Comparison of ENCODE assay signal across 20 cellular contexts in genomic region chr10:7303067-7303629, GRCh38.
"Had no signal": no experiment of that assay in that cellular context is flagged by ENCODE, and none has a peak within 500 bp of the region (broad histone marks: within the 10 kb centered on the region; RNA-seq: fewer than 3 reads in every experiment).

No MANE protein-coding gene starts in this region.

- H3K27ac ChIP-seq: ascending aorta, left ventricle myocardium inferior, right atrium auricular region, skin epidermis had no signal

- ATAC-seq: activated CD8-positive, alpha-beta T cell treated with anti-CD3 and anti-CD28 coated beads, Interleukin-2, amount 10 ng/mL, durations not matched to agents 7 days and 5 days; activated T-cell treated with anti-CD3 and anti-CD28 coated beads, Interleukin-2, amount 50 U/mL, for 72 hours; effector memory CD8-positive, alpha-beta T cell had no signal

- H3K4me3 Mint-ChIP-seq: activated B cell treated with CpG ODN at 0.5 μM for 24 hours; activated CD8-positive, alpha-beta T cell treated with anti-CD3 and anti-CD28 coated beads, Interleukin-2, amount 10 ng/mL, durations not matched to agents 7 days and 5 days; activated T-cell treated with anti-CD3 and anti-CD28 coated beads, Interleukin-2, amount 50 U/mL, for 72 hours; effector memory CD8-positive, alpha-beta T cell had no signal

- FAIRE-seq: bronchial epithelial cell, islet of Langerhans, TTC549 had no signal

- DNase-seq: activated B cell treated with CpG ODN at 0.5 μM for 24 hours; activated CD4-positive, alpha-beta T cell treated with anti-CD3 and anti-CD28 coated beads for 48 hours; activated CD8-positive, alpha-beta memory T cell treated with anti-CD3 and anti-CD28 coated beads, Interleukin-2, amount 50 U/mL, for 4 hours; activated CD8-positive, alpha-beta T cell treated with anti-CD3 and anti-CD28 coated beads, Interleukin-2, amount 10 ng/mL, durations not matched to agents 7 days and 5 days; activated gamma-delta T cell treated with Interleukin-2 at 50 U/mL for 16 hours; activated T-cell treated with anti-CD3 and anti-CD28 coated beads, Interleukin-2, amount 50 U/mL, for 72 hours; dermis blood vessel endothelial cell; effector memory CD8-positive, alpha-beta T cell; left ventricle myocardium inferior; stimulated activated CD4-positive, alpha-beta T cell treated with anti-CD3 and anti-CD28 coated beads, Interleukin-15, amount 100 ng/mL, for 24 hours; stimulated activated CD4-positive, alpha-beta T cell treated with anti-CD3 and anti-CD28 coated beads, Interleukin-4, amount 100 ng/mL, for 1 hour; stimulated activated naive CD4-positive, alpha-beta T cell; T-helper 2 cell had no signal

- H3K9me3 ChIP-seq: ascending aorta had no signal

- H3K27me3 ChIP-seq: ascending aorta, right atrium auricular region had no signal

- H3K36me3 ChIP-seq: ascending aorta, left ventricle myocardium inferior, right atrium auricular region had no signal

- H3K4me3 ChIP-seq: ascending aorta, left ventricle myocardium inferior, right atrium auricular region, skin epidermis had no signal

- H3K27me3 Mint-ChIP-seq: activated B cell treated with CpG ODN at 0.5 μM for 24 hours; effector memory CD8-positive, alpha-beta T cell had no signal

- H3K27ac Mint-ChIP-seq: activated CD8-positive, alpha-beta T cell treated with anti-CD3 and anti-CD28 coated beads, Interleukin-2, amount 10 ng/mL, durations not matched to agents 7 days and 5 days; activated T-cell treated with anti-CD3 and anti-CD28 coated beads, Interleukin-2, amount 50 U/mL, for 72 hours; progenitor cell of endocrine pancreas had no signal

- H3K4me1 ChIP-seq: ascending aorta had no signal

- H3K9me3 Mint-ChIP-seq: activated T-cell treated with anti-CD3 and anti-CD28 coated beads, Interleukin-2, amount 50 U/mL, for 72 hours had no signal
